In genomic region chr4:186068581-186069402, GRCh38 we compare ENCODE assay signal across 8 cellular contexts. TPM values are rescaled to one million over a fixed set of nuclear protein-coding genes. Genes with fewer than 3 reads are reported as not detected.
DNase-seq lines count a peak whose midpoint lies in the region; ATAC-seq and TF ChIP-seq lines count a peak whose summit lies in the region.

Gene TLR3 (plus strand): TSS chr4:186069156. CDS start chr4:186076620, 7,464 bp downstream.

- peak within 1 kb of the TSS; percentile 53 for H3K4me3 ChIP-seq in AG04449 (ENCODE audit: low read depth, low read length)
- peak within 1 kb of the TSS; percentile 28 for H3K4me3 ChIP-seq in HEK293 (ENCODE audit: low read depth, low read length)

- H3K27ac ChIP-seq in HEK293 (ENCODE audit: extremely low read depth, low read depth, low read length) (no peak within 1 kb of the TSS), VCaP (peak within 1 kb of the TSS; percentile 67)

- ATAC-seq in sciatic nerve = peak; percentile 68

- TF ChIP-seq CTCF in AG04449 (IDR thresholded peaks at IDR 0.05; ENCODE audit: insufficient read depth, low read length, missing control alignments) (no peak), HEK293 (tag by site-specific recombination; IDR thresholded peaks at IDR 0.05) (no peak), VCaP (conservative IDR thresholded peaks at IDR 0.05) (no peak)

- H3K36me3 ChIP-seq in HEK293 (ENCODE audit: control insufficient read depth in 2 of 2, insufficient read depth in 1 of 2, low read length in 2 of 2) = no peaks in the 10 kb centered on the region

- CTCF ChIA-PET in AG04449 (lab: Yijun Ruan, JAX) (interaction anchor here (0.7 to 2.7 kb wide), 5 partner anchors 47 to 1808 kb away, joined by 3 to 11 read pairs (median 3); no protein-coding TSS in a partner anchor), HEK293 (lab: Yijun Ruan, JAX) (interaction anchor here (0.6 to 3.0 kb wide), 10 partner anchors 10 to 929 kb away, joined by 3 to 30 read pairs (median 3); no protein-coding TSS in a partner anchor)

- H3K4me1 ChIP-seq in HEK293 (ENCODE audit: control insufficient read depth, insufficient read depth, low read length) = no peaks in the 10 kb centered on the region; the same call in 1 of the 2 replicates

- intact Hi-C loops in sciatic nerve (cut with DNase I) = no loop called here

- no peak for DNase-seq in AG04449 (ENCODE audit: low read depth, low spot score)
- peak; percentile 41 for DNase-seq in glomerular visceral epithelial cell (ENCODE audit: extremely low spot score)
- no peak for DNase-seq in sciatic nerve (ENCODE audit: low spot score)
- no peak for DNase-seq in NCI-H1694 treated with DMSO at 0.1 percent for 48 hours (lab: John Stamatoyannopoulos, UW)
- DNase-seq in NCI-H2081 treated with DMSO at 0.1 percent for 48 hours (lab: John Stamatoyannopoulos, UW) = no peak
- DNase-seq in HK-2 (ENCODE audit: unreplicated experiment) = no peak

- POLR2A ChIA-PET in AG04449 (lab: Yijun Ruan, JAX) (no interaction called here), HEK293 (lab: Yijun Ruan, JAX) (no interaction called here)

- no peaks in the 10 kb centered on the region for H3K9me3 ChIP-seq in HEK293 (ENCODE audit: control insufficient read depth, insufficient read depth, low read depth, low read length)

TF ChIP-seq in HEK293, 187 proteins besides CTCF, POLR2A, EP300 and RAD21 (continues in another document):
- no peak for TF ChIP-seq BCL11B (tag by site-specific recombination; IDR thresholded peaks at IDR 0.05; ENCODE audit: low read depth)
- TF ChIP-seq ZNF175 (tag by site-specific recombination; IDR thresholded peaks at IDR 0.05) = no peak
- no peak for TF ChIP-seq YY1 (tag by site-specific recombination; IDR thresholded peaks at IDR 0.05)
- TF ChIP-seq ZNF514 (tag by site-specific recombination; IDR thresholded peaks at IDR 0.05) = no peak
- no peak for TF ChIP-seq ZNF791 (tag by site-specific recombination; IDR thresholded peaks at IDR 0.05)
- peak; percentile 85 for TF ChIP-seq ZNF335 (tag by site-specific recombination; conservative IDR thresholded peaks at IDR 0.05)
- TF ChIP-seq ZNF501 (tag by site-specific recombination; IDR thresholded peaks at IDR 0.05) = no peak
- no peak for TF ChIP-seq ZNF664 (tag by site-specific recombination; IDR thresholded peaks at IDR 0.05)
- TF ChIP-seq ZNF362 (tag by site-specific recombination; IDR thresholded peaks at IDR 0.05) = peak; percentile 73; the same call in 1 of the 2 replicates
- TF ChIP-seq ZNF280D (tag by site-specific recombination; IDR thresholded peaks at IDR 0.05) = no peak
- TF ChIP-seq ZNF513 (tag by site-specific recombination; IDR thresholded peaks at IDR 0.05) = no peak
- TF ChIP-seq PRDM4 (tag by site-specific recombination; IDR thresholded peaks at IDR 0.05) = no peak
- TF ChIP-seq ZNF701 (tag by site-specific recombination; IDR thresholded peaks at IDR 0.05) = no peak
- no peak for TF ChIP-seq SP2 (tag by site-specific recombination; IDR thresholded peaks at IDR 0.05)
- TF ChIP-seq TRIM28 (IDR thresholded peaks at IDR 0.05; ENCODE audit: borderline replicate concordance, low read length) = no peak
- no peak for TF ChIP-seq KLF17 (tag by site-specific recombination; IDR thresholded peaks at IDR 0.05)
- TF ChIP-seq ZNF366 (tag by site-specific recombination; conservative IDR thresholded peaks at IDR 0.05) = no peak
- TF ChIP-seq ZIC2 (tag by site-specific recombination; IDR thresholded peaks at IDR 0.05) = no peak
- TF ChIP-seq PRDM1 (tag by site-specific recombination; IDR thresholded peaks at IDR 0.05) = peak; percentile 74
- TF ChIP-seq ZSCAN30 (tag by site-specific recombination; IDR thresholded peaks at IDR 0.05) = no peak
- TF ChIP-seq ZNF585B (tag by site-specific recombination; IDR thresholded peaks at IDR 0.05) = no peak
- TF ChIP-seq ZNF416 (tag by site-specific recombination; IDR thresholded peaks at IDR 0.05) = no peak
- no peak for TF ChIP-seq ZFHX2 (tag by site-specific recombination; conservative IDR thresholded peaks at IDR 0.05)
- no peak for TF ChIP-seq ZNF677 (tag by site-specific recombination; IDR thresholded peaks at IDR 0.05)

RNA-seq across cellular contexts. Expression of gene TLR3, which starts in this region (rescaled TPM):
- 15.2 TPM for total RNA-seq in sciatic nerve
